Comparison of ENCODE assay signal across 1 cellular context in the genomic region with DNA sequence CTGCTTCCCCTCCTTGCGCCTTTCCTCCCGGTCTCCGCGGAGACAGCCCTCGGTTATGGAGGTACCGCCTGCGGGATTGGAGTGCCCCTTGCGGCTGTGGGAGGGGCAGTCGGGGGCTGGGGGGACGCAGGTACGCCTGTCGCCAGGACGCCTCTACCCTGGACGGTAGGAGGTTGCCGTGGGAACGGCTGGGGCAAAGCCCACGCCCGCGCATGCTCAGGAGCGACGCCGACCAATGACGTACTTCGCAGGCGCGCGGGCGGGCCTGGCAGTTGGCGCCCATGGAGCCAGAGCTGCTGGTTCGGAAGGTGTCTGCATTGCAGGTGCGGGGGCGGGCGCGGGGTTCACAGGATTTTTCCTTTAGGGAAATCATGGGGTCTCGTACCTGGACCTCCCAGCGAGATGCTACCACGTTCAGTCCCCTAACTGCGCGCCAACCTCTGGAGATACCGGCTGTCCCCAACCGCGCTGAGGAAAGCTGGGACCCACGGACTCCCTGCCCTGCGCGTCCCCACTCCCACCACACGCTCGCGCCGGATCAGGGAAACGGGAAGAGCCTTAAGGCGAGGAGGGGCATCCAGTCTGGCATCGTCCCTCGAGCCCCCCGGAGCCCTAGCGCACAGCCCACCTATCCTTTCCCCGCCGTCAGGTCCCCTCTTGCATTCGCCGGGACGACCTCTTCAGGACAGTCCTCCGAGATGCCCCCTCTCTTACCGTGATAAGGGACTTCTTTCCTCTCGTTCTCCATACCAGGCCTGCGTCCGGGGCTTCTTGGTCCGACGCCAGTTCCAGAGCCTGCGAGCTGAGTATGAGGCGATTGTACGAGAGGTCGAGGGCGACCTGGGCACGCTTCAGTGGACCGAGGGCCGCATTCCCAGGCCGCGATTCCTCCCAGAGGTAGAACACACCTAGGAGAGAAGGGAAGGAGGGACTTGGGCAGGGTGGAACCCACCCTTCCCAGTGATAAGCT.
A peak's percentile ranks its signal among the peaks of the same experiment; 100 is the strongest.
TF ChIP-seq lines count a peak whose summit lies in the region.

A gene (plus strand): TSS at position 271 of the 970 bp plus-strand sequence. CDS start 11 bp downstream, at position 282.

TF ChIP-seq in HepG2, 621 proteins besides CTCF, POLR2A, EP300 and RAD21 (continued from another document and continues in another):
- TF ChIP-seq ZSCAN12 (CRISPR knock-in tag; IDR thresholded peaks at IDR 0.05) (no peak), KDM2A (CRISPR knock-in tag; IDR thresholded peaks at IDR 0.05; ENCODE audit: borderline replicate concordance, low read depth) (peak; percentile 77; the same call in 1 of the 2 replicates), SP5 (CRISPR knock-in tag; IDR thresholded peaks at IDR 0.05; ENCODE audit: borderline replicate concordance, low read depth) (no peak; the same call in 1 of the 2 replicates), ZNF572 (CRISPR knock-in tag; IDR thresholded peaks at IDR 0.05) (no peak), ZNF207 (IDR thresholded peaks at IDR 0.05; ENCODE audit: borderline replicate concordance) (no peak), SKI (IDR thresholded peaks at IDR 0.05; ENCODE audit: partially characterized antibody) (no peak), SNAI1 (CRISPR knock-in tag; IDR thresholded peaks at IDR 0.05; ENCODE audit: borderline replicate concordance) (no peak), ZNF773 (CRISPR knock-in tag; IDR thresholded peaks at IDR 0.05; ENCODE audit: borderline replicate concordance) (no peak), CBFB (CRISPR knock-in tag; IDR thresholded peaks at IDR 0.05) (no peak), ZNF354B (CRISPR knock-in tag; IDR thresholded peaks at IDR 0.05) (no peak), ZNF598 (CRISPR knock-in tag; IDR thresholded peaks at IDR 0.05; ENCODE audit: borderline replicate concordance) (no peak), HOXA3 (CRISPR knock-in tag; IDR thresholded peaks at IDR 0.05) (0 out of 2 replicates have a peak, but pooled peaks have one; percentile 49), ZNF382 (CRISPR knock-in tag; IDR thresholded peaks at IDR 0.05; ENCODE audit: borderline replicate concordance) (no peak), MBNL3 (CRISPR knock-in tag; conservative IDR thresholded peaks at IDR 0.05) (no peak), MIER3 (CRISPR knock-in tag; IDR thresholded peaks at IDR 0.05; ENCODE audit: borderline replicate concordance) (no peak), WIZ (CRISPR knock-in tag; IDR thresholded peaks at IDR 0.05) (no peak), ZNF468 (CRISPR knock-in tag; IDR thresholded peaks at IDR 0.05) (no peak), ZNF136 (CRISPR knock-in tag; IDR thresholded peaks at IDR 0.05; ENCODE audit: low read depth) (no peak), ZNF564 (CRISPR knock-in tag; IDR thresholded peaks at IDR 0.05) (no peak), JARID2 (CRISPR knock-in tag; IDR thresholded peaks at IDR 0.05; ENCODE audit: insufficient replicate concordance) (no peak), SALL2 (CRISPR knock-in tag; IDR thresholded peaks at IDR 0.05) (no peak), XRCC5 (optimal IDR thresholded peaks at IDR 0.05; ENCODE audit: low read length) (no peak), GPN1 (CRISPR knock-in tag; IDR thresholded peaks at IDR 0.05; ENCODE audit: borderline replicate concordance) (no peak)
- TF ChIP-seq, protein P1, sequence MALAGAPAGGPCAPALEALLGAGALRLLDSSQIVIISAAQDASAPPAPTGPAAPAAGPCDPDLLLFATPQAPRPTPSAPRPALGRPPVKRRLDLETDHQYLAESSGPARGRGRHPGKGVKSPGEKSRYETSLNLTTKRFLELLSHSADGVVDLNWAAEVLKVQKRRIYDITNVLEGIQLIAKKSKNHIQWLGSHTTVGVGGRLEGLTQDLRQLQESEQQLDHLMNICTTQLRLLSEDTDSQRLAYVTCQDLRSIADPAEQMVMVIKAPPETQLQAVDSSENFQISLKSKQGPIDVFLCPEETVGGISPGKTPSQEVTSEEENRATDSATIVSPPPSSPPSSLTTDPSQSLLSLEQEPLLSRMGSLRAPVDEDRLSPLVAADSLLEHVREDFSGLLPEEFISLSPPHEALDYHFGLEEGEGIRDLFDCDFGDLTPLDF (CRISPR knock-in tag; IDR thresholded peaks at IDR 0.05) = peak; percentile 78; the same call in 1 of the 2 replicates
- TF ChIP-seq, protein P2, sequence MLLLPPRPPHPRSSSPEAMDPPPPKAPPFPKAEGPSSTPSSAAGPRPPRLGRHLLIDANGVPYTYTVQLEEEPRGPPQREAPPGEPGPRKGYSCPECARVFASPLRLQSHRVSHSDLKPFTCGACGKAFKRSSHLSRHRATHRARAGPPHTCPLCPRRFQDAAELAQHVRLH (CRISPR knock-in tag; IDR thresholded peaks at IDR 0.05; ENCODE audit: borderline replicate concordance, low read depth) = no peak
- TF ChIP-seq, protein P3, sequence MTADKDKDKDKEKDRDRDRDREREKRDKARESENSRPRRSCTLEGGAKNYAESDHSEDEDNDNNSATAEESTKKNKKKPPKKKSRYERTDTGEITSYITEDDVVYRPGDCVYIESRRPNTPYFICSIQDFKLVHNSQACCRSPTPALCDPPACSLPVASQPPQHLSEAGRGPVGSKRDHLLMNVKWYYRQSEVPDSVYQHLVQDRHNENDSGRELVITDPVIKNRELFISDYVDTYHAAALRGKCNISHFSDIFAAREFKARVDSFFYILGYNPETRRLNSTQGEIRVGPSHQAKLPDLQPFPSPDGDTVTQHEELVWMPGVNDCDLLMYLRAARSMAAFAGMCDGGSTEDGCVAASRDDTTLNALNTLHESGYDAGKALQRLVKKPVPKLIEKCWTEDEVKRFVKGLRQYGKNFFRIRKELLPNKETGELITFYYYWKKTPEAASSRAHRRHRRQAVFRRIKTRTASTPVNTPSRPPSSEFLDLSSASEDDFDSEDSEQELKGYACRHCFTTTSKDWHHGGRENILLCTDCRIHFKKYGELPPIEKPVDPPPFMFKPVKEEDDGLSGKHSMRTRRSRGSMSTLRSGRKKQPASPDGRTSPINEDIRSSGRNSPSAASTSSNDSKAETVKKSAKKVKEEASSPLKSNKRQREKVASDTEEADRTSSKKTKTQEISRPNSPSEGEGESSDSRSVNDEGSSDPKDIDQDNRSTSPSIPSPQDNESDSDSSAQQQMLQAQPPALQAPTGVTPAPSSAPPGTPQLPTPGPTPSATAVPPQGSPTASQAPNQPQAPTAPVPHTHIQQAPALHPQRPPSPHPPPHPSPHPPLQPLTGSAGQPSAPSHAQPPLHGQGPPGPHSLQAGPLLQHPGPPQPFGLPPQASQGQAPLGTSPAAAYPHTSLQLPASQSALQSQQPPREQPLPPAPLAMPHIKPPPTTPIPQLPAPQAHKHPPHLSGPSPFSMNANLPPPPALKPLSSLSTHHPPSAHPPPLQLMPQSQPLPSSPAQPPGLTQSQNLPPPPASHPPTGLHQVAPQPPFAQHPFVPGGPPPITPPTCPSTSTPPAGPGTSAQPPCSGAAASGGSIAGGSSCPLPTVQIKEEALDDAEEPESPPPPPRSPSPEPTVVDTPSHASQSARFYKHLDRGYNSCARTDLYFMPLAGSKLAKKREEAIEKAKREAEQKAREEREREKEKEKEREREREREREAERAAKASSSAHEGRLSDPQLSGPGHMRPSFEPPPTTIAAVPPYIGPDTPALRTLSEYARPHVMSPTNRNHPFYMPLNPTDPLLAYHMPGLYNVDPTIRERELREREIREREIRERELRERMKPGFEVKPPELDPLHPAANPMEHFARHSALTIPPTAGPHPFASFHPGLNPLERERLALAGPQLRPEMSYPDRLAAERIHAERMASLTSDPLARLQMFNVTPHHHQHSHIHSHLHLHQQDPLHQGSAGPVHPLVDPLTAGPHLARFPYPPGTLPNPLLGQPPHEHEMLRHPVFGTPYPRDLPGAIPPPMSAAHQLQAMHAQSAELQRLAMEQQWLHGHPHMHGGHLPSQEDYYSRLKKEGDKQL (CRISPR knock-in tag; IDR thresholded peaks at IDR 0.05; ENCODE audit: low read depth) = no peak
- TF ChIP-seq, protein P4, sequence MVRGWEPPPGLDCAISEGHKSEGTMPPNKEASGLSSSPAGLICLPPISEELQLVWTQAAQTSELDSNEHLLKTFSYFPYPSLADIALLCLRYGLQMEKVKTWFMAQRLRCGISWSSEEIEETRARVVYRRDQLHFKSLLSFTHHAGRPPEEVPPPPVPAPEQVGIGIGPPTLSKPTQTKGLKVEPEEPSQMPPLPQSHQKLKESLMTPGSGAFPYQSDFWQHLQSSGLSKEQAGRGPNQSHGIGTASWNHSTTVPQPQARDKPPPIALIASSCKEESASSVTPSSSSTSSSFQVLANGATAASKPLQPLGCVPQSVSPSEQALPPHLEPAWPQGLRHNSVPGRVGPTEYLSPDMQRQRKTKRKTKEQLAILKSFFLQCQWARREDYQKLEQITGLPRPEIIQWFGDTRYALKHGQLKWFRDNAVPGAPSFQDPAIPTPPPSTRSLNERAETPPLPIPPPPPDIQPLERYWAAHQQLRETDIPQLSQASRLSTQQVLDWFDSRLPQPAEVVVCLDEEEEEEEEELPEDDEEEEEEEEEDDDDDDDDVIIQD (CRISPR knock-in tag; IDR thresholded peaks at IDR 0.05; ENCODE audit: low read depth) = no peak
- TF ChIP-seq, protein P5, sequence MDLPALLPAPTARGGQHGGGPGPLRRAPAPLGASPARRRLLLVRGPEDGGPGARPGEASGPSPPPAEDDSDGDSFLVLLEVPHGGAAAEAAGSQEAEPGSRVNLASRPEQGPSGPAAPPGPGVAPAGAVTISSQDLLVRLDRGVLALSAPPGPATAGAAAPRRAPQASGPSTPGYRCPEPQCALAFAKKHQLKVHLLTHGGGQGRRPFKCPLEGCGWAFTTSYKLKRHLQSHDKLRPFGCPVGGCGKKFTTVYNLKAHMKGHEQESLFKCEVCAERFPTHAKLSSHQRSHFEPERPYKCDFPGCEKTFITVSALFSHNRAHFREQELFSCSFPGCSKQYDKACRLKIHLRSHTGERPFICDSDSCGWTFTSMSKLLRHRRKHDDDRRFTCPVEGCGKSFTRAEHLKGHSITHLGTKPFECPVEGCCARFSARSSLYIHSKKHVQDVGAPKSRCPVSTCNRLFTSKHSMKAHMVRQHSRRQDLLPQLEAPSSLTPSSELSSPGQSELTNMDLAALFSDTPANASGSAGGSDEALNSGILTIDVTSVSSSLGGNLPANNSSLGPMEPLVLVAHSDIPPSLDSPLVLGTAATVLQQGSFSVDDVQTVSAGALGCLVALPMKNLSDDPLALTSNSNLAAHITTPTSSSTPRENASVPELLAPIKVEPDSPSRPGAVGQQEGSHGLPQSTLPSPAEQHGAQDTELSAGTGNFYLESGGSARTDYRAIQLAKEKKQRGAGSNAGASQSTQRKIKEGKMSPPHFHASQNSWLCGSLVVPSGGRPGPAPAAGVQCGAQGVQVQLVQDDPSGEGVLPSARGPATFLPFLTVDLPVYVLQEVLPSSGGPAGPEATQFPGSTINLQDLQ (CRISPR knock-in tag; IDR thresholded peaks at IDR 0.05) = 0 out of 2 replicates have a peak, but pooled peaks have one; percentile 68
- TF ChIP-seq, protein P6, sequence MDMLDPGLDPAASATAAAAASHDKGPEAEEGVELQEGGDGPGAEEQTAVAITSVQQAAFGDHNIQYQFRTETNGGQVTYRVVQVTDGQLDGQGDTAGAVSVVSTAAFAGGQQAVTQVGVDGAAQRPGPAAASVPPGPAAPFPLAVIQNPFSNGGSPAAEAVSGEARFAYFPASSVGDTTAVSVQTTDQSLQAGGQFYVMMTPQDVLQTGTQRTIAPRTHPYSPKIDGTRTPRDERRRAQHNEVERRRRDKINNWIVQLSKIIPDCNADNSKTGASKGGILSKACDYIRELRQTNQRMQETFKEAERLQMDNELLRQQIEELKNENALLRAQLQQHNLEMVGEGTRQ (IDR thresholded peaks at IDR 0.05; ENCODE audit: low read depth, low read length) = no peak
- TF ChIP-seq, protein P6 (CRISPR knock-in tag; IDR thresholded peaks at IDR 0.05; ENCODE audit: borderline replicate concordance) = no peak
- TF ChIP-seq, protein P7, sequence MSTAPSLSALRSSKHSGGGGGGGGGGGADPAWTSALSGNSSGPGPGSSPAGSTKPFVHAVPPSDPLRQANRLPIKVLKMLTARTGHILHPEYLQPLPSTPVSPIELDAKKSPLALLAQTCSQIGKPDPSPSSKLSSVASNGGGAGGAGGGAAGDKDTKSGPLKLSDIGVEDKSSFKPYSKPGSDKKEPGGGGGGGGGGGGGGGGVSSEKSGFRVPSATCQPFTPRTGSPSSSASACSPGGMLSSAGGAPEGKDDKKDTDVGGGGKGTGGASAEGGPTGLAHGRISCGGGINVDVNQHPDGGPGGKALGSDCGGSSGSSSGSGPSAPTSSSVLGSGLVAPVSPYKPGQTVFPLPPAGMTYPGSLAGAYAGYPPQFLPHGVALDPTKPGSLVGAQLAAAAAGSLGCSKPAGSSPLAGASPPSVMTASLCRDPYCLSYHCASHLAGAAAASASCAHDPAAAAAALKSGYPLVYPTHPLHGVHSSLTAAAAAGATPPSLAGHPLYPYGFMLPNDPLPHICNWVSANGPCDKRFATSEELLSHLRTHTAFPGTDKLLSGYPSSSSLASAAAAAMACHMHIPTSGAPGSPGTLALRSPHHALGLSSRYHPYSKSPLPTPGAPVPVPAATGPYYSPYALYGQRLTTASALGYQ (CRISPR knock-in tag; IDR thresholded peaks at IDR 0.05) = no peak
- TF ChIP-seq, protein P8, sequence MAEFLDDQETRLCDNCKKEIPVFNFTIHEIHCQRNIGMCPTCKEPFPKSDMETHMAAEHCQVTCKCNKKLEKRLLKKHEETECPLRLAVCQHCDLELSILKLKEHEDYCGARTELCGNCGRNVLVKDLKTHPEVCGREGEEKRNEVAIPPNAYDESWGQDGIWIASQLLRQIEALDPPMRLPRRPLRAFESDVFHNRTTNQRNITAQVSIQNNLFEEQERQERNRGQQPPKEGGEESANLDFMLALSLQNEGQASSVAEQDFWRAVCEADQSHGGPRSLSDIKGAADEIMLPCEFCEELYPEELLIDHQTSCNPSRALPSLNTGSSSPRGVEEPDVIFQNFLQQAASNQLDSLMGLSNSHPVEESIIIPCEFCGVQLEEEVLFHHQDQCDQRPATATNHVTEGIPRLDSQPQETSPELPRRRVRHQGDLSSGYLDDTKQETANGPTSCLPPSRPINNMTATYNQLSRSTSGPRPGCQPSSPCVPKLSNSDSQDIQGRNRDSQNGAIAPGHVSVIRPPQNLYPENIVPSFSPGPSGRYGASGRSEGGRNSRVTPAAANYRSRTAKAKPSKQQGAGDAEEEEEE (CRISPR knock-in tag; IDR thresholded peaks at IDR 0.05; ENCODE audit: borderline replicate concordance) = no peak
- TF ChIP-seq, protein P9, sequence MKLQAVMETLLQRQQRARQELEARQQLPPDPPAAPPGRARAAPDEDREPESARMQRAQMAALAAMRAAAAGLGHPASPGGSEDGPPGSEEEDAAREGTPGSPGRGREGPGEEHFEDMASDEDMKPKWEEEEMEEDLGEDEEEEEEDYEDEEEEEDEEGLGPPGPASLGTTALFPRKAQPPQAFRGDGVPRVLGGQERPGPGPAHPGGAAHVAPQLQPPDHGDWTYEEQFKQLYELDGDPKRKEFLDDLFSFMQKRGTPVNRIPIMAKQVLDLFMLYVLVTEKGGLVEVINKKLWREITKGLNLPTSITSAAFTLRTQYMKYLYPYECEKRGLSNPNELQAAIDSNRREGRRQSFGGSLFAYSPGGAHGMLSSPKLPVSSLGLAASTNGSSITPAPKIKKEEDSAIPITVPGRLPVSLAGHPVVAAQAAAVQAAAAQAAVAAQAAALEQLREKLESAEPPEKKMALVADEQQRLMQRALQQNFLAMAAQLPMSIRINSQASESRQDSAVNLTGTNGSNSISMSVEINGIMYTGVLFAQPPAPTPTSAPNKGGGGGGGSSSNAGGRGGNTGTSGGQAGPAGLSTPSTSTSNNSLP (IDR thresholded peaks at IDR 0.05; ENCODE audit: low read depth, low read length) = no peak
- TF ChIP-seq, protein P10, sequence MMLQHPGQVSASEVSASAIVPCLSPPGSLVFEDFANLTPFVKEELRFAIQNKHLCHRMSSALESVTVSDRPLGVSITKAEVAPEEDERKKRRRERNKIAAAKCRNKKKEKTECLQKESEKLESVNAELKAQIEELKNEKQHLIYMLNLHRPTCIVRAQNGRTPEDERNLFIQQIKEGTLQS (CRISPR knock-in tag; IDR thresholded peaks at IDR 0.05) = no peak
